In genomic region chr11:64253481-64253880, GRCh38 we compare ENCODE assay signal across 9 cellular contexts. TPM values are rescaled to one million over a fixed set of nuclear protein-coding genes. Genes with fewer than 3 reads are reported as not detected.
DNase-seq lines count a peak whose midpoint lies in the region; ATAC-seq and TF ChIP-seq lines count a peak whose summit lies in the region.
"Had no signal": no experiment of that assay in that cellular context is flagged by ENCODE, and none has a peak within 500 bp of the region (broad histone marks: within the 10 kb centered on the region; RNA-seq: fewer than 3 reads in every experiment).

No MANE protein-coding gene starts in this region.

- H3K4me3 Mint-ChIP-seq in activated T-helper 1 cell treated with anti-CD3 and anti-CD28 coated beads, Interleukin-12 subunit alpha, Interleukin-12 subunit beta, Interleukin-2, Interleukin-4 antibody, amounts not matched to agents 30 ng/mL and 10 ng/mL and 1 ng/mL, durations not matched to agents 14 hours and 24 hours and 36 hours: peak overlapping the region; percentile 26
- peak overlapping the region; percentile 70 for H3K4me3 Mint-ChIP-seq in type B pancreatic cell

- intact Hi-C loops in left ventricle myocardium inferior (cut with micrococcal nuclease) (no loop called here), cardiac septum (cut with DNase I) (loop anchor here (5.0 kb wide), 1 partner anchor 49 kb away; the partner anchor contains the start of gene CATSPERZ)
- intact Hi-C loops in activated T-helper 1 cell treated with anti-CD3 and anti-CD28 coated beads, Interleukin-12 subunit alpha, Interleukin-12 subunit beta, Interleukin-2, Interleukin-4 antibody, amounts not matched to agents 30 ng/mL and 10 ng/mL and 1 ng/mL, durations not matched to agents 14 hours and 24 hours and 36 hours (cut with micrococcal nuclease): loop anchor here (5.0 kb wide), 1 partner anchor 104 kb away; the partner anchor contains the start of gene RPS6KA4

- H3K4me1 ChIP-seq in left ventricle myocardium inferior (peaks cover 36% of the 10 kb centered on the region), iPS-15b (ENCODE audit: control insufficient read depth, insufficient read depth, low read length) (peaks cover 25% of the 10 kb centered on the region)

- no peak for ATAC-seq in GM21576 (IDR thresholded peaks at IDR 0.05; ENCODE audit: unreplicated experiment)

- peak overlapping the region; percentile 16 for H3K27ac ChIP-seq in left ventricle myocardium inferior (replicated peaks)

- H3K9ac ChIP-seq in iPS-15b (ENCODE audit: low read depth, low read length): no peak overlapping the region

- TF ChIP-seq CTCF in left ventricle myocardium inferior (IDR thresholded peaks at IDR 0.05; ENCODE audit: borderline replicate concordance) (no peak), type B pancreatic cell (conservative IDR thresholded peaks at IDR 0.05) (no peak)

- H3K9me3 ChIP-seq in left ventricle myocardium inferior (replicated peaks): no peaks in the 10 kb centered on the region
- no peaks in the 10 kb centered on the region for H3K9me3 ChIP-seq in iPS-15b (ENCODE audit: control insufficient read depth, insufficient read depth, low read length)

- H3K36me3 Mint-ChIP-seq in activated T-helper 1 cell treated with anti-CD3 and anti-CD28 coated beads, Interleukin-12 subunit alpha, Interleukin-12 subunit beta, Interleukin-2, Interleukin-4 antibody, amounts not matched to agents 30 ng/mL and 10 ng/mL and 1 ng/mL, durations not matched to agents 14 hours and 24 hours and 36 hours (ENCODE audit: low read depth): no peaks in the 10 kb centered on the region
- no peaks in the 10 kb centered on the region for H3K36me3 Mint-ChIP-seq in type B pancreatic cell

- DNase-seq in left ventricle myocardium inferior (no peak), cardiac septum (ENCODE audit: low spot score) (no peak), type B pancreatic cell (ENCODE audit: extremely low spot score, unreplicated experiment) (no peak), inferior parietal cortex (ENCODE audit: extremely low spot score) (no peak)
- DNase-seq in activated T-helper 1 cell treated with anti-CD3 and anti-CD28 coated beads, Interleukin-12 subunit alpha, Interleukin-12 subunit beta, Interleukin-2, Interleukin-4 antibody, amounts not matched to agents 30 ng/mL and 10 ng/mL and 1 ng/mL, durations not matched to agents 14 hours and 24 hours and 36 hours (ENCODE audit: low spot score): no peak
- DNase-seq in effector CD4-positive, alpha-beta T cell: no peak
- DNase-seq: MV-4-11 had no signal

- H3K9me3 Mint-ChIP-seq in activated T-helper 1 cell treated with anti-CD3 and anti-CD28 coated beads, Interleukin-12 subunit alpha, Interleukin-12 subunit beta, Interleukin-2, Interleukin-4 antibody, amounts not matched to agents 30 ng/mL and 10 ng/mL and 1 ng/mL, durations not matched to agents 14 hours and 24 hours and 36 hours: no peaks in the 10 kb centered on the region
- H3K9me3 Mint-ChIP-seq in type B pancreatic cell: no peaks in the 10 kb centered on the region

- peaks cover 5% of the 10 kb centered on the region for H3K4me1 Mint-ChIP-seq in activated T-helper 1 cell treated with anti-CD3 and anti-CD28 coated beads, Interleukin-12 subunit alpha, Interleukin-12 subunit beta, Interleukin-2, Interleukin-4 antibody, amounts not matched to agents 30 ng/mL and 10 ng/mL and 1 ng/mL, durations not matched to agents 14 hours and 24 hours and 36 hours (ENCODE audit: low read depth)
- H3K4me1 Mint-ChIP-seq in type B pancreatic cell (ENCODE audit: unreplicated experiment): peaks cover 15% of the 10 kb centered on the region

- no peaks in the 10 kb centered on the region for H3K27me3 Mint-ChIP-seq in activated T-helper 1 cell treated with anti-CD3 and anti-CD28 coated beads, Interleukin-12 subunit alpha, Interleukin-12 subunit beta, Interleukin-2, Interleukin-4 antibody, amounts not matched to agents 30 ng/mL and 10 ng/mL and 1 ng/mL, durations not matched to agents 14 hours and 24 hours and 36 hours (ENCODE audit: insufficient read depth)
- H3K27me3 Mint-ChIP-seq in type B pancreatic cell: no peaks in the 10 kb centered on the region

- no peak overlapping the region for H3K27ac Mint-ChIP-seq in activated T-helper 1 cell treated with anti-CD3 and anti-CD28 coated beads, Interleukin-12 subunit alpha, Interleukin-12 subunit beta, Interleukin-2, Interleukin-4 antibody, amounts not matched to agents 30 ng/mL and 10 ng/mL and 1 ng/mL, durations not matched to agents 14 hours and 24 hours and 36 hours
- H3K27ac Mint-ChIP-seq in type B pancreatic cell: peak overlapping the region; percentile 53

- H3K36me3 ChIP-seq in left ventricle myocardium inferior (peaks cover 40% of the 10 kb centered on the region), iPS-15b (ENCODE audit: control insufficient read depth, insufficient read depth, low read length) (peaks cover 41% of the 10 kb centered on the region)

- H3K27me3 ChIP-seq in left ventricle myocardium inferior (ENCODE audit: low read depth): no peaks in the 10 kb centered on the region
- H3K27me3 ChIP-seq in iPS-15b (ENCODE audit: control insufficient read depth, insufficient read depth, low read length): no peaks in the 10 kb centered on the region

- H3K4me3 ChIP-seq in left ventricle myocardium inferior (no peak overlapping the region), iPS-15b (ENCODE audit: low read depth, low read length) (peak overlapping the region; percentile 41)

RNA-seq across cellular contexts. Expression of gene PLCB3, which starts 2.2 kb away (rescaled TPM):
- total RNA-seq in left ventricle myocardium inferior (10.0 TPM), cardiac septum (9.6 TPM), type B pancreatic cell (ENCODE audit: low replicate concordance) (40.7 and 56.2 TPM in 2 replicates)
- total RNA-seq in activated T-helper 1 cell treated with anti-CD3 and anti-CD28 coated beads, Interleukin-12 subunit alpha, Interleukin-12 subunit beta, Interleukin-2, Interleukin-4 antibody, amounts not matched to agents 30 ng/mL and 10 ng/mL and 1 ng/mL, durations not matched to agents 14 hours and 24 hours and 36 hours: 13.4 and 14.2 TPM in 2 replicates

RNA-seq across cellular contexts. Expression of gene PPP1R14B, which starts 6.7 kb away (rescaled TPM):
- 102 TPM for total RNA-seq in left ventricle myocardium inferior
- 113 TPM for total RNA-seq in cardiac septum
- total RNA-seq in activated T-helper 1 cell treated with anti-CD3 and anti-CD28 coated beads, Interleukin-12 subunit alpha, Interleukin-12 subunit beta, Interleukin-2, Interleukin-4 antibody, amounts not matched to agents 30 ng/mL and 10 ng/mL and 1 ng/mL, durations not matched to agents 14 hours and 24 hours and 36 hours: 238 and 248 TPM in 2 replicates
- 187 and 274 TPM in 2 replicates for total RNA-seq in type B pancreatic cell (ENCODE audit: low replicate concordance)

RNA-seq across cellular contexts. Expression of gene FKBP2, which starts 12.6 kb away (rescaled TPM):
- total RNA-seq in left ventricle myocardium inferior (45.5 TPM), cardiac septum (57.8 TPM), type B pancreatic cell (ENCODE audit: low replicate concordance) (52.8 and 69.6 TPM in 2 replicates)
- total RNA-seq in activated T-helper 1 cell treated with anti-CD3 and anti-CD28 coated beads, Interleukin-12 subunit alpha, Interleukin-12 subunit beta, Interleukin-2, Interleukin-4 antibody, amounts not matched to agents 30 ng/mL and 10 ng/mL and 1 ng/mL, durations not matched to agents 14 hours and 24 hours and 36 hours: 32.6 and 34.3 TPM in 2 replicates

RNA-seq across cellular contexts. Expression of gene VEGFB, which starts 19.1 kb away (rescaled TPM):
- total RNA-seq in left ventricle myocardium inferior: 272 TPM
- total RNA-seq in cardiac septum: 261 TPM
- 55.5 and 60.2 TPM in 2 replicates for total RNA-seq in activated T-helper 1 cell treated with anti-CD3 and anti-CD28 coated beads, Interleukin-12 subunit alpha, Interleukin-12 subunit beta, Interleukin-2, Interleukin-4 antibody, amounts not matched to agents 30 ng/mL and 10 ng/mL and 1 ng/mL, durations not matched to agents 14 hours and 24 hours and 36 hours
- 66.3 and 71.8 TPM in 2 replicates for total RNA-seq in type B pancreatic cell (ENCODE audit: low replicate concordance)

RNA-seq across cellular contexts. Expression of gene DNAJC4, which starts 23.1 kb away (rescaled TPM):
- total RNA-seq in left ventricle myocardium inferior (59.9 TPM), cardiac septum (51.9 TPM), type B pancreatic cell (ENCODE audit: low replicate concordance) (48.2 and 50.8 TPM in 2 replicates)
- 18.4 and 19.8 TPM in 2 replicates for total RNA-seq in activated T-helper 1 cell treated with anti-CD3 and anti-CD28 coated beads, Interleukin-12 subunit alpha, Interleukin-12 subunit beta, Interleukin-2, Interleukin-4 antibody, amounts not matched to agents 30 ng/mL and 10 ng/mL and 1 ng/mL, durations not matched to agents 14 hours and 24 hours and 36 hours
